In genomic region chr12:42332301-42332894, GRCh38 we compare ENCODE assay signal across 8 cellular contexts. TPM values are rescaled to one million over a fixed set of nuclear protein-coding genes. Genes with fewer than 3 reads are reported as not detected.
DNase-seq lines count a peak whose midpoint lies in the region; ATAC-seq and TF ChIP-seq lines count a peak whose summit lies in the region.

No MANE protein-coding gene starts in this region.

- TF ChIP-seq EP300 in upper lobe of left lung (IDR thresholded peaks at IDR 0.05): no peak

- H3K4me1 Mint-ChIP-seq in MCF 10A (ENCODE audit: insufficient read depth, unreplicated experiment): peaks cover 40% of the 10 kb centered on the region

- no peaks in the 10 kb centered on the region for H3K27me3 ChIP-seq in kidney epithelial cell (ENCODE audit: control insufficient read depth, insufficient read depth, low read length)
- no peaks in the 10 kb centered on the region for H3K27me3 ChIP-seq in upper lobe of left lung
- H3K27me3 ChIP-seq in aorta (ENCODE audit: control insufficient read depth in 1 of 2, insufficient read depth in 2 of 2, low read length in 1 of 2): no peaks in the 10 kb centered on the region

- CTCF ChIA-PET in MCF 10A (lab: Yijun Ruan, JAX): interaction anchor here (0.6 to 5.4 kb wide), 28 partner anchors 9 to 1358 kb away, joined by 3 to 33 read pairs (median 4); no protein-coding TSS in a partner anchor

- WGBS in upper lobe of left lung, 2 donors: 28 to 32% methylated on average over 4 of the region's 4 CpGs
- 36% methylated on average over 4 of the region's 4 CpGs for WGBS in aorta, 2 donors

- H3K27ac ChIP-seq in upper lobe of left lung (no peak overlapping the region), aorta (ENCODE audit: low read depth in 1 of 2, low read length in 2 of 2) (no peak overlapping the region)

- no peaks in the 10 kb centered on the region for H3K9me3 ChIP-seq in upper lobe of left lung
- H3K9me3 ChIP-seq in aorta (ENCODE audit: control insufficient read depth, low read length): no peaks in the 10 kb centered on the region

- ATAC-seq in GM19035 (IDR thresholded peaks at IDR 0.05; ENCODE audit: unreplicated experiment) (peak; percentile 76), HG03432 (IDR thresholded peaks at IDR 0.05; ENCODE audit: unreplicated experiment) (peak; percentile 80), upper lobe of left lung (ENCODE audit: low FRiP score in 2 of 2) (no peak), aorta (ENCODE audit: low FRiP score) (no peak)

- intact Hi-C loops in MCF 10A (cut with micrococcal nuclease) (loop anchor here (1.0 to 5.0 kb wide), 3 partner anchors 95 to 295 kb away; no protein-coding TSS in a partner anchor), aorta (cut with DNase I) (loop anchor here in 1 of 2 donors (2.0 kb wide), 1 partner anchor 204 kb away; no protein-coding TSS in a partner anchor)

- no TSS peak for BruUV-seq in MCF 10A (replicated peaks; lab: Mats Ljungman, UMichigan)

- H3K27ac Mint-ChIP-seq in MCF 10A (ENCODE audit: low read depth, unreplicated experiment): peak overlapping the region; percentile 16

- DNase-seq in DMS114 treated with DMSO at 0.1 percent for 48 hours (lab: John Stamatoyannopoulos, UW; ENCODE audit: unreplicated experiment) (peak; percentile 60), NCI-H748 (lab: John Stamatoyannopoulos, UW; ENCODE audit: unreplicated experiment) (peak; percentile 57), MCF 10A (ENCODE audit: unreplicated experiment) (peak; percentile 53), kidney epithelial cell (ENCODE audit: low read depth) (no peak), upper lobe of left lung (no peak), aorta (no peak)

- peaks cover 12% of the 10 kb centered on the region for H3K36me3 Mint-ChIP-seq in MCF 10A (ENCODE audit: insufficient read depth, unreplicated experiment)

- H3K4me3 ChIP-seq in kidney epithelial cell (ENCODE audit: low read depth, low read length): no peak overlapping the region
- no peak overlapping the region for H3K4me3 ChIP-seq in upper lobe of left lung
- no peak overlapping the region for H3K4me3 ChIP-seq in aorta (ENCODE audit: low read length in 2 of 2)

- TF ChIP-seq POLR2A in upper lobe of left lung (IDR thresholded peaks at IDR 0.05): no peak

- TF ChIP-seq CTCF in MCF 10A (IDR thresholded peaks at IDR 0.05; ENCODE audit: unreplicated experiment): peak; percentile 55
- TF ChIP-seq CTCF in kidney epithelial cell (IDR thresholded peaks at IDR 0.05; ENCODE audit: insufficient read depth, low read length, poor library complexity, severe bottlenecking): peak; percentile 50
- TF ChIP-seq CTCF in upper lobe of left lung (IDR thresholded peaks at IDR 0.05): peak; percentile 47 to 67 (median 55)

- POLR2A ChIA-PET in MCF 10A (lab: Yijun Ruan, JAX): interaction anchor here (0.7 to 1.0 kb wide), 3 partner anchors 201 to 349 kb away, joined by 3 to 4 read pairs (median 3); no protein-coding TSS in a partner anchor

- H3K27me3 Mint-ChIP-seq in MCF 10A (ENCODE audit: insufficient read depth, unreplicated experiment): no peaks in the 10 kb centered on the region

- H3K36me3 ChIP-seq in kidney epithelial cell (ENCODE audit: control insufficient read depth, insufficient read depth, low read length): no peaks in the 10 kb centered on the region
- H3K36me3 ChIP-seq in upper lobe of left lung: peaks cover 0 to 13% (median 11%) of the 10 kb centered on the region in 4 donors
- H3K36me3 ChIP-seq in aorta (ENCODE audit: control insufficient read depth in 1 of 2, insufficient read depth in 2 of 2, low read length in 1 of 2): peaks cover 0 to 2% of the 10 kb centered on the region in 2 donors

- H3K9me3 Mint-ChIP-seq in MCF 10A (ENCODE audit: unreplicated experiment): no peaks in the 10 kb centered on the region

- H3K4me3 Mint-ChIP-seq in MCF 10A (ENCODE audit: unreplicated experiment): no peak overlapping the region

- H3K4me1 ChIP-seq in upper lobe of left lung (peaks cover 8 to 30% (median 15%) of the 10 kb centered on the region in 4 donors), aorta (ENCODE audit: control insufficient read depth in 1 of 2, insufficient read depth in 2 of 2, low read length in 2 of 2) (peaks cover 0 to 3% of the 10 kb centered on the region in 2 donors)

RNA-seq across cellular contexts. Expression of gene PPHLN1, which starts 6.4 kb away (rescaled TPM):
- total RNA-seq in MCF 10A (2022) (51.1 and 54.5 TPM in 2 replicates), kidney epithelial cell (51.2 and 57.2 TPM in 2 replicates), upper lobe of left lung (10 to 100 TPM; 24.5 to 69.1 (median 46.7) TPM), aorta (10 to 100 TPM; 50.0 to 52.8 TPM)
- polyA plus RNA-seq in aorta: 10 to 100 TPM; 27.8 to 27.9 TPM

RNA-seq across cellular contexts. Expression of gene ZCRB1, which starts 6.5 kb away (rescaled TPM):
- total RNA-seq in MCF 10A (2022) (62.2 and 76.7 TPM in 2 replicates), kidney epithelial cell (36.8 and 38.0 TPM in 2 replicates), upper lobe of left lung (10 to 100 TPM; 18.5 to 46.8 (median 36.8) TPM), aorta (10 to 100 TPM; 36.2 to 44.4 TPM)
- 100 to 1,000 TPM in 1 of 2 donors, 10 to 100 TPM in 1; 59.5 to 130 TPM for polyA plus RNA-seq in aorta

Comparison
In these comparisons a context has a peak if more than half of its experiments do, and no peak if none do; other contexts are left out.
1. DNase-seq: peak in DMS114 treated with DMSO at 0.1 percent for 48 hours (single experiment), NCI-H748 (single experiment) and MCF 10A (single experiment); none in kidney epithelial cell (single experiment), upper lobe of left lung (0 of 2) and aorta (0 of 2).
2. ATAC-seq: peak in GM19035 (single experiment) and HG03432 (single experiment); none in upper lobe of left lung (0 of 2) and aorta (single experiment).
3. Peak in every context shown above with its lines, with median percentiles within 50 percentile points of each other: CTCF ChIP-seq.